11 cellular contexts compared by ENCODE assay signal in the genomic region with DNA sequence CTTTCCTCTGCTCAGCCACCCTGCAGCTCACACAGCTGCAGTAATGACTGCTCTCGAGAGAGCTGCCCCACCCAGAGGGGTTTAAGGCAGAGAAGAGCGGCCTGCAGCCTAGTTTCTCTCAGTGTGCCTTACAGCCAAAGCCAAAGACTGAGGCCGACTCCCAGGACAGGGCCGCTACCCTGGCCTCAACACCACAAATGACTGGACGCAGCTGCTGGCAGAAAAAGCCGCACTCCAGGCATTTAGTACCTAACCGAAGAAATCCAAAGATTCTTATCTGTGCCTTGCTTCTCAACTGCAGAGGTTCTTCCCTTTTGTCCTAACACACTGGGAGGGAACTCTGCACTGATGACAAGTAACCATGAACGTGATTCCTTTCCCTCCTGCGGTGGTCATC.
DNase-seq lines count a peak whose midpoint lies in the region; ATAC-seq and TF ChIP-seq lines count a peak whose summit lies in the region.
"Had no signal": no experiment of that assay in that cellular context is flagged by ENCODE, and none has a peak within 500 bp of the region (broad histone marks: within the 10 kb centered on the region; RNA-seq: fewer than 3 reads in every experiment).

No MANE protein-coding gene starts in this region.

- intact Hi-C loops in activated CD8-positive, alpha-beta T cell treated with anti-CD3 and anti-CD28 coated beads for 36 hours (cut with micrococcal nuclease): no loop called here
- intact Hi-C loops in gastrocnemius medialis (cut with DNase I; ENCODE audit: low total_unique reads): no loop called here

- H3K4me1 Mint-ChIP-seq in activated CD8-positive, alpha-beta T cell treated with anti-CD3 and anti-CD28 coated beads for 36 hours (ENCODE audit: low read depth): peaks cover 38% of the 10 kb centered on the region
- H3K4me1 Mint-ChIP-seq: memory B cell had no signal

- CTCF ChIA-PET in HEK293 (lab: Yijun Ruan, JAX): interaction anchor here (0.8 to 1.4 kb wide), 3 partner anchors 16 to 289 kb away, joined by 3 read pairs; no protein-coding TSS in a partner anchor
- CTCF ChIA-PET in activated CD8-positive, alpha-beta T cell treated with anti-CD3 and anti-CD28 coated beads for 36 hours (lab: Charles Lee): interaction anchor here (1.8 kb wide), 1 partner anchor 202 kb away, joined by 4 read pairs; no protein-coding TSS in a partner anchor

- no peaks in the 10 kb centered on the region for H3K27me3 ChIP-seq in gastrocnemius medialis

- POLR2A ChIA-PET in HEK293 (lab: Yijun Ruan, JAX): no interaction called here
- POLR2A ChIA-PET in activated CD8-positive, alpha-beta T cell treated with anti-CD3 and anti-CD28 coated beads for 36 hours (lab: Charles Lee): interaction anchor here (1.0 kb wide), 1 partner anchor 96 kb away, joined by 3 read pairs; no protein-coding TSS in a partner anchor

- in situ Hi-C loops in gastrocnemius medialis (cut with MboI; ENCODE audit: low sequenced_read_pairs in 4 of 4): no loop called here

- no peak for TF ChIP-seq CTCF in HEK293 (tag by site-specific recombination; IDR thresholded peaks at IDR 0.05)
- no peak for TF ChIP-seq CTCF in activated CD8-positive, alpha-beta T cell treated with anti-CD3 and anti-CD28 coated beads for 36 hours (IDR thresholded peaks at IDR 0.05)
- TF ChIP-seq CTCF in gastrocnemius medialis (IDR thresholded peaks at IDR 0.05 in 4 of 5, conservative IDR thresholded peaks at IDR 0.05 in 1 of 5): no peak

- no peaks in the 10 kb centered on the region for H3K36me3 Mint-ChIP-seq in activated CD8-positive, alpha-beta T cell treated with anti-CD3 and anti-CD28 coated beads for 36 hours (ENCODE audit: low read depth)
- H3K36me3 Mint-ChIP-seq: memory B cell had no signal

- H3K9me3 ChIP-seq in HEK293 (ENCODE audit: control insufficient read depth, insufficient read depth, low read depth, low read length) (no peaks in the 10 kb centered on the region), gastrocnemius medialis (no peaks in the 10 kb centered on the region)

- no peaks in the 10 kb centered on the region for H3K27me3 Mint-ChIP-seq in activated CD8-positive, alpha-beta T cell treated with anti-CD3 and anti-CD28 coated beads for 36 hours

- H3K4me3 Mint-ChIP-seq in activated CD8-positive, alpha-beta T cell treated with anti-CD3 and anti-CD28 coated beads for 36 hours: no peak overlapping the region
- H3K4me3 Mint-ChIP-seq: memory B cell had no signal

- H3K9me3 Mint-ChIP-seq in activated CD8-positive, alpha-beta T cell treated with anti-CD3 and anti-CD28 coated beads for 36 hours: no peaks in the 10 kb centered on the region
- H3K9me3 Mint-ChIP-seq: memory B cell had no signal

- H3K27ac Mint-ChIP-seq in activated CD8-positive, alpha-beta T cell treated with anti-CD3 and anti-CD28 coated beads for 36 hours: peak overlapping the region; percentile 73
- H3K27ac Mint-ChIP-seq: memory B cell had no signal

- H3K27ac ChIP-seq in HEK293 (ENCODE audit: extremely low read depth, low read depth, low read length): no peak overlapping the region
- H3K27ac ChIP-seq in gastrocnemius medialis: peak overlapping the region; percentile 38 to 77 (median 63)

- peak; percentile 11 for DNase-seq in activated CD8-positive, alpha-beta T cell treated with anti-CD3 and anti-CD28 coated beads for 36 hours
- DNase-seq in islet precursor cell (peak; percentile 80), gastrocnemius medialis (no peak), NCI-H1092 treated with DMSO at 0.1 percent for 48 hours (lab: John Stamatoyannopoulos, UW) (no peak)
- DNase-seq: activated CD4-positive, alpha-beta T cell treated with anti-CD3 and anti-CD28 coated beads for 48 hours; stimulated activated CD4-positive, alpha-beta T cell treated with anti-CD3 and anti-CD28 coated beads, Interleukin-2, amount 100 ng/mL, for 24 hours had no signal

- ATAC-seq in activated CD8-positive, alpha-beta T cell treated with anti-CD3 and anti-CD28 coated beads for 36 hours: no peak
- ATAC-seq in gastrocnemius medialis (peak; percentile 20 to 53), HG02981 (IDR thresholded peaks at IDR 0.05; ENCODE audit: unreplicated experiment) (no peak), GM21786 (IDR thresholded peaks at IDR 0.05; ENCODE audit: unreplicated experiment) (no peak), GM21825 (IDR thresholded peaks at IDR 0.05; ENCODE audit: unreplicated experiment) (no peak)

- no peak for TF ChIP-seq POLR2A in gastrocnemius medialis (IDR thresholded peaks at IDR 0.05)

- H3K4me1 ChIP-seq in HEK293 (ENCODE audit: control insufficient read depth, insufficient read depth, low read length) (peaks cover 7% of the 10 kb centered on the region), gastrocnemius medialis (peaks cover 11 to 18% of the 10 kb centered on the region in 2 donors)

- H3K4me3 ChIP-seq in HEK293 (ENCODE audit: low read depth, low read length): no peak overlapping the region
- no peak overlapping the region for H3K4me3 ChIP-seq in gastrocnemius medialis

- H3K36me3 ChIP-seq in HEK293 (ENCODE audit: control insufficient read depth in 2 of 2, insufficient read depth in 1 of 2, low read length in 2 of 2): no peaks in the 10 kb centered on the region
- H3K36me3 ChIP-seq in gastrocnemius medialis: no peaks in the 10 kb centered on the region

TF ChIP-seq in HEK293, 187 proteins besides CTCF, POLR2A, EP300 and RAD21:
- peak; percentile 12; the same call in 1 of the 2 replicates for TF ChIP-seq GLIS1 (tag by site-specific recombination; IDR thresholded peaks at IDR 0.05)
- TF ChIP-seq ZIC2 (tag by site-specific recombination; IDR thresholded peaks at IDR 0.05): peak; percentile 54
- TF ChIP-seq, protein P1, sequence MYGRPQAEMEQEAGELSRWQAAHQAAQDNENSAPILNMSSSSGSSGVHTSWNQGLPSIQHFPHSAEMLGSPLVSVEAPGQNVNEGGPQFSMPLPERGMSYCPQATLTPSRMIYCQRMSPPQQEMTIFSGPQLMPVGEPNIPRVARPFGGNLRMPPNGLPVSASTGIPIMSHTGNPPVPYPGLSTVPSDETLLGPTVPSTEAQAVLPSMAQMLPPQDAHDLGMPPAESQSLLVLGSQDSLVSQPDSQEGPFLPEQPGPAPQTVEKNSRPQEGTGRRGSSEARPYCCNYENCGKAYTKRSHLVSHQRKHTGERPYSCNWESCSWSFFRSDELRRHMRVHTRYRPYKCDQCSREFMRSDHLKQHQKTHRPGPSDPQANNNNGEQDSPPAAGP (tag by site-specific recombination; IDR thresholded peaks at IDR 0.05): peak; percentile 79
- peak; percentile 1; the same call in 1 of the 2 replicates for TF ChIP-seq WT1 (tag by site-specific recombination; IDR thresholded peaks at IDR 0.05)
- TF ChIP-seq, protein P2, sequence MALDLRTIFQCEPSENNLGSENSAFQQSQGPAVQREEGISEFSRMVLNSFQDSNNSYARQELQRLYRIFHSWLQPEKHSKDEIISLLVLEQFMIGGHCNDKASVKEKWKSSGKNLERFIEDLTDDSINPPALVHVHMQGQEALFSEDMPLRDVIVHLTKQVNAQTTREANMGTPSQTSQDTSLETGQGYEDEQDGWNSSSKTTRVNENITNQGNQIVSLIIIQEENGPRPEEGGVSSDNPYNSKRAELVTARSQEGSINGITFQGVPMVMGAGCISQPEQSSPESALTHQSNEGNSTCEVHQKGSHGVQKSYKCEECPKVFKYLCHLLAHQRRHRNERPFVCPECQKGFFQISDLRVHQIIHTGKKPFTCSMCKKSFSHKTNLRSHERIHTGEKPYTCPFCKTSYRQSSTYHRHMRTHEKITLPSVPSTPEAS (tag by site-specific recombination; IDR thresholded peaks at IDR 0.05): no peak

Comparison
In these comparisons a context has a peak if more than half of its experiments do, and no peak if none do; other contexts are left out.
1. ATAC-seq: peak in gastrocnemius medialis (2 of 2); none in activated CD8-positive, alpha-beta T cell treated with anti-CD3 and anti-CD28 coated beads for 36 hours (single experiment), HG02981 (single experiment), GM21786 (single experiment) and GM21825 (single experiment).
2. DNase-seq: peak in activated CD8-positive, alpha-beta T cell treated with anti-CD3 and anti-CD28 coated beads for 36 hours (single experiment) and islet precursor cell (single experiment); none in gastrocnemius medialis (0 of 2) and NCI-H1092 treated with DMSO at 0.1 percent for 48 hours (single experiment).